ENCODE assay signal across 8 cellular contexts in genomic region chr20:45368221-45368980, GRCh38. TPM values are rescaled to one million over a fixed set of nuclear protein-coding genes. Genes with fewer than 3 reads are reported as not detected.
DNase-seq lines count a peak whose midpoint lies in the region; ATAC-seq lines count a peak whose summit lies in the region.

No MANE protein-coding gene starts in this region.

- peak; percentile 66 for DNase-seq in GDM1 (lab: John Stamatoyannopoulos, UW)
- no peak for DNase-seq in foreskin melanocyte
- DNase-seq in NCI-H146 (lab: John Stamatoyannopoulos, UW) = no peak
- no peak for DNase-seq in LoVo (ENCODE audit: low spot score)
- DNase-seq in cerebellar nuclear complex (lab: John Stamatoyannopoulos, UW) = no peak

- peaks cover 33% of the 10 kb centered on the region for H3K4me1 Mint-ChIP-seq in activated T-helper 17 cell treated with anti-CD3 and anti-CD28 coated beads, Interleukin-2, amount 50 U/mL, for 72 hours

- peaks cover 49% of the 10 kb centered on the region for H3K36me3 Mint-ChIP-seq in activated T-helper 17 cell treated with anti-CD3 and anti-CD28 coated beads, Interleukin-2, amount 50 U/mL, for 72 hours (ENCODE audit: low read depth)

- ATAC-seq in GM21381 (IDR thresholded peaks at IDR 0.05; ENCODE audit: unreplicated experiment) (peak; percentile 71), HG03558 (IDR thresholded peaks at IDR 0.05; ENCODE audit: extremely low read depth, unreplicated experiment) (peak; percentile 85)
- ATAC-seq in activated T-helper 17 cell treated with anti-CD3 and anti-CD28 coated beads, Interleukin-2, amount 50 U/mL, for 72 hours (replicated peaks) = peak; percentile 76

- no peaks in the 10 kb centered on the region for H3K9me3 Mint-ChIP-seq in activated T-helper 17 cell treated with anti-CD3 and anti-CD28 coated beads, Interleukin-2, amount 50 U/mL, for 72 hours

- peak overlapping the region; percentile 24 for H3K27ac Mint-ChIP-seq in activated T-helper 17 cell treated with anti-CD3 and anti-CD28 coated beads, Interleukin-2, amount 50 U/mL, for 72 hours

- no peaks in the 10 kb centered on the region for H3K27me3 Mint-ChIP-seq in activated T-helper 17 cell treated with anti-CD3 and anti-CD28 coated beads, Interleukin-2, amount 50 U/mL, for 72 hours

- peak overlapping the region; percentile 39 for H3K4me3 Mint-ChIP-seq in activated T-helper 17 cell treated with anti-CD3 and anti-CD28 coated beads, Interleukin-2, amount 50 U/mL, for 72 hours

RNA-seq across cellular contexts. Expression of gene SYS1, which starts 5.4 kb away (rescaled TPM):
- 10 to 100 TPM; 29.9 to 32.9 TPM for total RNA-seq in activated T-helper 17 cell treated with anti-CD3 and anti-CD28 coated beads, Interleukin-2, amount 50 U/mL, for 72 hours

RNA-seq across cellular contexts. Expression of gene TP53TG5, which starts 9.7 kb away (rescaled TPM):
- total RNA-seq in activated T-helper 17 cell treated with anti-CD3 and anti-CD28 coated beads, Interleukin-2, amount 50 U/mL, for 72 hours = under 1 TPM; 0.11 to 0.50 TPM

RNA-seq across cellular contexts. Expression of gene SDC4, which starts 20.2 kb away (rescaled TPM):
- 10 to 100 TPM; 21.6 to 62.6 TPM for total RNA-seq in activated T-helper 17 cell treated with anti-CD3 and anti-CD28 coated beads, Interleukin-2, amount 50 U/mL, for 72 hours

RNA-seq across cellular contexts. Expression of gene DBNDD2, which starts 39.7 kb away (rescaled TPM):
- total RNA-seq in activated T-helper 17 cell treated with anti-CD3 and anti-CD28 coated beads, Interleukin-2, amount 50 U/mL, for 72 hours = 10 to 100 TPM in 1 of 2 donors, 1 to 10 TPM in 1; 4.6 to 12.5 TPM

RNA-seq across cellular contexts. Expression of gene PIGT, which starts 47.5 kb away (rescaled TPM):
- 10 to 100 TPM; 34.4 to 67.9 TPM for total RNA-seq in activated T-helper 17 cell treated with anti-CD3 and anti-CD28 coated beads, Interleukin-2, amount 50 U/mL, for 72 hours
